11 cellular contexts compared by ENCODE assay signal in genomic region chr10:68154211-68154497, GRCh38. TPM values are rescaled to one million over a fixed set of nuclear protein-coding genes. Genes with fewer than 3 reads are reported as not detected.
DNase-seq lines count a peak whose midpoint lies in the region; TF ChIP-seq lines count a peak whose summit lies in the region.
"Had no signal": no experiment of that assay in that cellular context is flagged by ENCODE, and none has a peak within 500 bp of the region (broad histone marks: within the 10 kb centered on the region; RNA-seq: fewer than 3 reads in every experiment).

No MANE protein-coding gene starts in this region.

- no peaks in the 10 kb centered on the region for H3K36me3 Mint-ChIP-seq in endothelial cell (ENCODE audit: low read depth, unreplicated experiment)
- H3K36me3 Mint-ChIP-seq in immature natural killer cell, result no peaks in the 10 kb centered on the region

- peaks cover 16 to 30% of the 10 kb centered on the region in 2 donors for H3K4me1 ChIP-seq in adrenal gland (replicated peaks in 1 of 2)
- H3K4me1 ChIP-seq in iPS-20b (ENCODE audit: insufficient read depth, low read length), result peaks cover 25% of the 10 kb centered on the region

- no peak for TF ChIP-seq POLR2A in adrenal gland (IDR thresholded peaks at IDR 0.05)

- H3K27me3 Mint-ChIP-seq in endothelial cell (ENCODE audit: unreplicated experiment) (no peaks in the 10 kb centered on the region), immature natural killer cell (ENCODE audit: low read depth in 3 of 3) (peaks cover 4 to 9% (median 6%) of the 10 kb centered on the region in 3 donors)

- WGBS in adrenal gland, 4 donors, result 1 to 2% (median 2%) methylated on average over 3 of the region's 3 CpGs

- H3K36me3 ChIP-seq in adrenal gland (replicated peaks in 1 of 2) (no peaks in the 10 kb centered on the region), iPS-20b (ENCODE audit: insufficient read depth, low read depth, low read length) (no peaks in the 10 kb centered on the region)

- no peaks in the 10 kb centered on the region for H3K9me3 Mint-ChIP-seq in endothelial cell (ENCODE audit: unreplicated experiment)
- H3K9me3 Mint-ChIP-seq in immature natural killer cell, result no peaks in the 10 kb centered on the region
- H3K9me3 Mint-ChIP-seq: activated T-cell treated with anti-CD3 and anti-CD28 coated beads, Interleukin-2, amount 50 U/mL, for 4 hours had no signal

- H3K4me1 Mint-ChIP-seq in endothelial cell (ENCODE audit: unreplicated experiment) (no peaks in the 10 kb centered on the region), immature natural killer cell (no peaks in the 10 kb centered on the region)

- no peaks in the 10 kb centered on the region for H3K9me3 ChIP-seq in adrenal gland (replicated peaks in 1 of 3)
- H3K9me3 ChIP-seq in iPS-20b (ENCODE audit: insufficient read depth, low read depth, low read length), result no peaks in the 10 kb centered on the region

- H3K27ac ChIP-seq in adrenal gland (peak overlapping the region; percentile 66 to 88 (median 80)), iPS-20b (ENCODE audit: low read length) (peak overlapping the region; percentile 79)

- H3K4me3 ChIP-seq in adrenal gland (peak overlapping the region in 1 of 4 donors; percentile 16), iPS-20b (ENCODE audit: low read length) (peak overlapping the region; percentile 48)

- H3K9ac ChIP-seq in iPS-20b (ENCODE audit: low read depth, low read length), result peak overlapping the region; percentile 57; the same call in 1 of the 2 replicates

- no peak overlapping the region for H3K27ac Mint-ChIP-seq in endothelial cell (ENCODE audit: unreplicated experiment)
- no peak overlapping the region for H3K27ac Mint-ChIP-seq in immature natural killer cell

- H3K4me3 Mint-ChIP-seq in endothelial cell (ENCODE audit: unreplicated experiment) (no peak overlapping the region), immature natural killer cell (no peak overlapping the region)
- H3K4me3 Mint-ChIP-seq: activated T-cell treated with anti-CD3 and anti-CD28 coated beads, Interleukin-2, amount 50 U/mL, for 4 hours had no signal

- peak; percentile 9 for DNase-seq in DMS79 treated with DMSO at 0.1 percent for 48 hours (lab: John Stamatoyannopoulos, UW)
- no peak for DNase-seq in DMS79 (lab: John Stamatoyannopoulos, UW)
- peak; percentile 69 to 84 (median 82) for DNase-seq in adrenal gland
- DNase-seq in stromal cell of bone marrow (ENCODE audit: low read depth), result peak; percentile 21
- no peak for DNase-seq in OCI-M2 (lab: John Stamatoyannopoulos, UW; ENCODE audit: unreplicated experiment)
- no peak for DNase-seq in endothelial cell (ENCODE audit: low spot score)
- DNase-seq in immature natural killer cell, result no peak
- DNase-seq: activated T-cell treated with anti-CD3 and anti-CD28 coated beads, Interleukin-2, amount 50 U/mL, for 4 hours; NCI-H187 had no signal

- H3K27me3 ChIP-seq in adrenal gland (no peaks in the 10 kb centered on the region), iPS-20b (ENCODE audit: insufficient read depth, low read length) (no peaks in the 10 kb centered on the region)

- intact Hi-C loops in adrenal gland (cut with DNase I), result no loop called here

- TF ChIP-seq CTCF in adrenal gland (IDR thresholded peaks at IDR 0.05), result no peak
- no peak for TF ChIP-seq CTCF in endothelial cell (IDR thresholded peaks at IDR 0.05; ENCODE audit: unreplicated experiment)

RNA-seq across cellular contexts. Expression of gene MYPN, which starts 44.9 kb away (rescaled TPM):
- total RNA-seq in adrenal gland (1 to 10 TPM in 1 of 8 donors, under 1 TPM in 5, not detected in 2; 0.10 to 1.9 (median 0.28) TPM), endothelial cell (ENCODE audit: unreplicated experiment) (not detected)
- polyA plus RNA-seq in adrenal gland (under 1 TPM; 0.24 to 0.79 (median 0.34) TPM), immature natural killer cell (not detected)
- total RNA-seq: activated T-cell treated with anti-CD3 and anti-CD28 coated beads, Interleukin-2, amount 50 U/mL, for 4 hours; subcutaneous adipose tissue had no signal

Comparison
In these comparisons a context has a peak if more than half of its experiments do, and no peak if none do; other contexts are left out.
1. DNase-seq: peak in DMS79 treated with DMSO at 0.1 percent for 48 hours (single experiment), adrenal gland (7 of 7) and stromal cell of bone marrow (single experiment); none in DMS79 (single experiment), OCI-M2 (single experiment), endothelial cell (single experiment) and immature natural killer cell (0 of 3).